1 cellular context compared by ENCODE assay signal in the genomic region with DNA sequence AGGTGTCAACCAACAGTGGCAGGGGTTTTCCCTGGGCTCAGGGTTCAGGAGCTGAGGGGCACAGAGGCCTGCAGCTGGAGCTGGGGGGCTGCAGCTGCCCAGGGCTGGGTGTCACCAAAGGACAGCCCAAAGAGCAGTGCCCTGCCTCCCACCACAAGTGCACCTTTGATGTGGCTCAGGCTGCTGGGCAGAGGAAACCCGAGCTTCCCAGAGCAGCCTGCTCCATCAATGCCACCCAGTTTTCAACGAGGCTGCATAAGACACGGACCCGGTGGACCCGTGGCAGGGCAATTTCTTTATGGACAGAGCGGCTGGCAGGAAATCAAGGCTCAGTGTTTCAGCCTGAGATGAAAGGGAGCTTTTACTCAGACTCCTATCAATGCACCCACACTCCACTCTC.
TF ChIP-seq lines count a peak whose summit lies in the region.

No MANE protein-coding gene starts in this region.

TF ChIP-seq in H1, 55 proteins besides CTCF, POLR2A, EP300 and RAD21:
- TF ChIP-seq CHD2 (IDR thresholded peaks at IDR 0.05; ENCODE audit: low read length) (no peak), CREB1 (IDR thresholded peaks at IDR 0.05) (no peak), NANOG (IDR thresholded peaks at IDR 0.05; ENCODE audit: insufficient read depth, low read depth, low read length, poor library complexity, severe bottlenecking) (no peak), POU5F1 (IDR thresholded peaks at IDR 0.05; ENCODE audit: low read depth, low read length) (no peak), EGR1 (IDR thresholded peaks at IDR 0.05; ENCODE audit: borderline replicate concordance, low read depth, low read length) (no peak), POLR2AphosphoS5 (IDR thresholded peaks at IDR 0.05; ENCODE audit: low read depth, low read length) (no peak)
TF ChIP-seq in H1: peak in this region for 0.
